ENCODE assay signal across 8 cellular contexts in the genomic region with DNA sequence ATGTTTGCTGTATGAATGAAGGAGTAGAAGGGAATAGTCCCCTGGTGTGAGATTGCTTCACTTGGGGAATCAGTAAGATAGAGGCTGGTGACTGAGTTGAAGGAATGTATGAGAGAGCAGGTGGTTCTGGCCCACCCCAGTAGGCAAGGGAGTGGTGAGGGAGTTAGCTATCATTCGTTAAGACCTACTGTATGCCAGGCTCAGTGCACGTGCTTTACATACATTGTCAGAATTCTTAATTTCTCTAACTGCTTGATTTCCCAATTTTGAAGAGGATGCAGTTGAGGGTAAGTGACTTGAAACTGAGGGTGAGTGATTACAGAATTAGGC. TPM values are rescaled to one million over a fixed set of nuclear protein-coding genes. Genes with fewer than 3 reads are reported as not detected.
DNase-seq lines count a peak whose midpoint lies in the region; ATAC-seq and TF ChIP-seq lines count a peak whose summit lies in the region.

No MANE protein-coding gene starts in this region.

- ATAC-seq in mucosa of descending colon: peak; percentile 3
- no peak for ATAC-seq in GM21576 (IDR thresholded peaks at IDR 0.05; ENCODE audit: unreplicated experiment)

- H3K4me3 Mint-ChIP-seq in brain: peak overlapping the region; percentile 88 to 93 (median 90)

- intact Hi-C loops in mucosa of descending colon (cut with DNase I, micrococcal nuclease): no loop called here

- TF ChIP-seq CTCF in brain (conservative IDR thresholded peaks at IDR 0.05): no peak
- TF ChIP-seq CTCF in mucosa of descending colon (IDR thresholded peaks at IDR 0.05): no peak

- no peaks in the 10 kb centered on the region for H3K36me3 Mint-ChIP-seq in brain

- no peaks in the 10 kb centered on the region for H3K36me3 ChIP-seq in mucosa of descending colon (ENCODE audit: low read depth)

- H3K9me3 ChIP-seq in mucosa of descending colon: no peaks in the 10 kb centered on the region

- H3K9me3 Mint-ChIP-seq in brain: peaks cover 0 to 4% (median 0%) of the 10 kb centered on the region in 5 experiments

- H3K4me3 ChIP-seq in Jurkat, Clone E6-1 (ENCODE audit: low read length): peak overlapping the region; percentile 81
- peak overlapping the region; percentile 36 for H3K4me3 ChIP-seq in mucosa of descending colon

- DNase-seq in SIG-M5 treated with dmso at 0.1 percent for 504 hours (lab: John Stamatoyannopoulos, UW; ENCODE audit: unreplicated experiment) (peak; percentile 29), SIG-M5 (lab: John Stamatoyannopoulos, UW) (no peak), mucosa of descending colon (no peak), NCI-H187 (lab: John Stamatoyannopoulos, UW) (no peak), T1000 (lab: John Stamatoyannopoulos, UW) (no peak)
- peak; percentile 2 for DNase-seq in Jurkat, Clone E6-1 (ENCODE audit: low read depth, low spot score)

- H3K4me1 Mint-ChIP-seq in brain: peaks cover 76% of the 10 kb centered on the region

- H3K27me3 Mint-ChIP-seq in brain: peaks cover 6% of the 10 kb centered on the region

- peaks cover 5% of the 10 kb centered on the region for H3K4me1 ChIP-seq in mucosa of descending colon (ENCODE audit: low read depth)

- H3K27ac Mint-ChIP-seq in brain: peak overlapping the region; percentile 41 to 91 (median 76)

RNA-seq across cellular contexts. Expression of gene VMA21, which starts 0.7 kb away (rescaled TPM):
- 22.7 TPM for polyA plus RNA-seq in Jurkat, Clone E6-1 (2012; ENCODE audit: insufficient read depth, insufficient read length)
- 12.0 TPM for polyA plus RNA-seq in brain (ENCODE audit: insufficient read depth, low read depth, low replicate concordance)
- 10 to 100 TPM; 11.9 to 18.9 (median 16.7) TPM for total RNA-seq in mucosa of descending colon

Comparison
In these comparisons a context has a peak if more than half of its experiments do, and no peak if none do; other contexts are left out.
1. DNase-seq: peak in SIG-M5 treated with dmso at 0.1 percent for 504 hours (single experiment) and Jurkat, Clone E6-1 (single experiment); none in SIG-M5 (single experiment), mucosa of descending colon (0 of 3), NCI-H187 (0 of 2) and T1000 (single experiment).